Comparison of ENCODE assay signal across 13 cellular contexts in genomic region chrY:25048544-25048943, GRCh38. TPM values are rescaled to one million over a fixed set of nuclear protein-coding genes. Genes with fewer than 3 reads are reported as not detected.
"Had no signal": no experiment of that assay in that cellular context is flagged by ENCODE, and none has a peak within 500 bp of the region (broad histone marks: within the 10 kb centered on the region; RNA-seq: fewer than 3 reads in every experiment).

No MANE protein-coding gene starts in this region.

RNA-seq across cellular contexts. Expression of gene BPY2C, which starts 3.4 kb away (rescaled TPM):
- total RNA-seq: stomach, subcutaneous adipose tissue, temporal lobe, thoracic aorta, thyroid gland, tibial nerve, transverse colon, upper lobe of left lung, upper lobe of right lung, ureter, urinary bladder, uterus, vagina had no signal
